Comparison of ENCODE assay signal across 15 cellular contexts in genomic region chr17:78538033-78538776, GRCh38. TPM values are rescaled to one million over a fixed set of nuclear protein-coding genes. Genes with fewer than 3 reads are reported as not detected.
DNase-seq lines count a peak whose midpoint lies in the region; ATAC-seq and TF ChIP-seq lines count a peak whose summit lies in the region.
"Had no signal": no experiment of that assay in that cellular context is flagged by ENCODE, and none has a peak within 500 bp of the region (broad histone marks: within the 10 kb centered on the region; RNA-seq: fewer than 3 reads in every experiment).

No MANE protein-coding gene starts in this region.

- no peak for TF ChIP-seq CTCF in NB4 (IDR thresholded peaks at IDR 0.05; ENCODE audit: low read depth, low read length)
- TF ChIP-seq CTCF in endodermal cell (conservative IDR thresholded peaks at IDR 0.05), result no peak
- TF ChIP-seq CTCF in gastrocnemius medialis (IDR thresholded peaks at IDR 0.05 in 4 of 5, conservative IDR thresholded peaks at IDR 0.05 in 1 of 5), result no peak

- peaks cover 32% of the 10 kb centered on the region for H3K4me1 Mint-ChIP-seq in activated CD4-positive, alpha-beta T cell treated with anti-CD3 and anti-CD28 coated beads, Interleukin-2, amount 10 ng/mL, durations not matched to agents 24 days and 14 days
- H3K4me1 Mint-ChIP-seq in endodermal cell, result peaks cover 9% of the 10 kb centered on the region
- H3K4me1 Mint-ChIP-seq in stimulated activated effector memory CD8-positive, alpha-beta T cell treated with anti-CD3 and anti-CD28 coated beads, Interleukin-12 subunit alpha, Interleukin-12 subunit beta, amount 100 ng/mL, for 72 hours, result peaks cover 28% of the 10 kb centered on the region

- DNase-seq in activated CD4-positive, alpha-beta T cell treated with anti-CD3 and anti-CD28 coated beads, Interleukin-2, amount 10 ng/mL, durations not matched to agents 24 days and 14 days, result no peak
- no peak for DNase-seq in activated CD4-positive, alpha-beta T cell treated with anti-CD3 and anti-CD28 coated beads, Interleukin-2, amount 50 U/mL, for 4 hours
- DNase-seq in NB4 (ENCODE audit: low read depth), result peak; percentile 29
- DNase-seq in endodermal cell, result peak; percentile 52
- no peak for DNase-seq in stimulated activated effector memory CD8-positive, alpha-beta T cell treated with anti-CD3 and anti-CD28 coated beads, Interleukin-12 subunit alpha, Interleukin-12 subunit beta, amount 100 ng/mL, for 72 hours (ENCODE audit: low spot score in 2 of 2)
- no peak for DNase-seq in DMS114 treated with DMSO at 0.1 percent for 48 hours (lab: John Stamatoyannopoulos, UW; ENCODE audit: unreplicated experiment)
- DNase-seq in gastrocnemius medialis, result no peak
- DNase-seq: DMS79 treated with DMSO at 0.1 percent for 48 hours; IMR-90; NCI-H1930; nephron progenitor cell; NK-92 treated with Interleukin-12 subunit alpha and Interleukin-12 subunit beta, amount 100 ng/mL, for 24 hours had no signal

- H3K27me3 ChIP-seq in endodermal cell (ENCODE audit: control insufficient read depth, insufficient read depth, low read length, poor library complexity, severe bottlenecking) (no peaks in the 10 kb centered on the region), gastrocnemius medialis (no peaks in the 10 kb centered on the region)
- H3K27me3 ChIP-seq: adrenal gland had no signal

- peak; percentile 70 for ATAC-seq in stimulated activated effector memory CD8-positive, alpha-beta T cell treated with anti-CD3 and anti-CD28 coated beads, Interleukin-12 subunit alpha, Interleukin-12 subunit beta, amount 100 ng/mL, for 72 hours
- no peak for ATAC-seq in HG02870 (IDR thresholded peaks at IDR 0.05; ENCODE audit: unreplicated experiment)
- no peak for ATAC-seq in gastrocnemius medialis

- H3K27ac Mint-ChIP-seq in activated CD4-positive, alpha-beta T cell treated with anti-CD3 and anti-CD28 coated beads, Interleukin-2, amount 10 ng/mL, durations not matched to agents 24 days and 14 days, result peak overlapping the region; percentile 10
- H3K27ac Mint-ChIP-seq in endodermal cell, result peak overlapping the region; percentile 8
- H3K27ac Mint-ChIP-seq in stimulated activated effector memory CD8-positive, alpha-beta T cell treated with anti-CD3 and anti-CD28 coated beads, Interleukin-12 subunit alpha, Interleukin-12 subunit beta, amount 100 ng/mL, for 72 hours, result peak overlapping the region; percentile 76
- H3K27ac Mint-ChIP-seq: nephron progenitor cell had no signal

- H3K9me3 ChIP-seq in endodermal cell (ENCODE audit: control insufficient read depth, low read length), result no peaks in the 10 kb centered on the region
- H3K9me3 ChIP-seq in gastrocnemius medialis, result no peaks in the 10 kb centered on the region
- H3K9me3 ChIP-seq: adrenal gland had no signal

- H3K9ac ChIP-seq in endodermal cell (ENCODE audit: extremely low read depth, low read length, poor library complexity, severe bottlenecking), result no peak overlapping the region

- H3K4me3 ChIP-seq in NB4 (ENCODE audit: low read depth, low read length) (no peak overlapping the region), endodermal cell (ENCODE audit: low read length) (no peak overlapping the region), gastrocnemius medialis (no peak overlapping the region)
- H3K4me3 ChIP-seq: adrenal gland had no signal

- in situ Hi-C loops in gastrocnemius medialis (cut with MboI; ENCODE audit: low sequenced_read_pairs in 4 of 4), result no loop called here

- WGBS in endodermal cell (ENCODE audit: insufficient coverage in 1 of 2, insufficient read length in 1 of 2), 2 experiments, result 84 to 90% methylated on average over 5 to 10 of the region's 10 CpGs

- no peak for TF ChIP-seq POLR2A in NB4 (IDR thresholded peaks at IDR 0.05; ENCODE audit: extremely low read depth, insufficient read length)
- TF ChIP-seq POLR2A in gastrocnemius medialis (IDR thresholded peaks at IDR 0.05), result no peak

- intact Hi-C loops in activated CD4-positive, alpha-beta T cell treated with anti-CD3 and anti-CD28 coated beads, Interleukin-2, amount 10 ng/mL, durations not matched to agents 24 days and 14 days (cut with micrococcal nuclease), result no loop called here
- intact Hi-C loops in gastrocnemius medialis (cut with DNase I; ENCODE audit: low total_unique reads), result no loop called here

- H3K4me1 ChIP-seq in endodermal cell (ENCODE audit: control insufficient read depth, insufficient read depth, low read length), result peaks cover 7% of the 10 kb centered on the region
- no peaks in the 10 kb centered on the region for H3K4me1 ChIP-seq in gastrocnemius medialis
- H3K4me1 ChIP-seq: adrenal gland had no signal

- no peaks in the 10 kb centered on the region for H3K36me3 Mint-ChIP-seq in activated CD4-positive, alpha-beta T cell treated with anti-CD3 and anti-CD28 coated beads, Interleukin-2, amount 10 ng/mL, durations not matched to agents 24 days and 14 days (ENCODE audit: low read depth)
- H3K36me3 Mint-ChIP-seq in endodermal cell (ENCODE audit: low read depth), result no peaks in the 10 kb centered on the region
- peaks cover 5% of the 10 kb centered on the region for H3K36me3 Mint-ChIP-seq in stimulated activated effector memory CD8-positive, alpha-beta T cell treated with anti-CD3 and anti-CD28 coated beads, Interleukin-12 subunit alpha, Interleukin-12 subunit beta, amount 100 ng/mL, for 72 hours

- H3K36me3 ChIP-seq in endodermal cell (ENCODE audit: control insufficient read depth, insufficient read depth, low read length) (no peaks in the 10 kb centered on the region), gastrocnemius medialis (no peaks in the 10 kb centered on the region)
- H3K36me3 ChIP-seq: adrenal gland had no signal

- H3K27ac ChIP-seq in endodermal cell (ENCODE audit: low read depth, low read length), result no peak overlapping the region
- no peak overlapping the region for H3K27ac ChIP-seq in gastrocnemius medialis
- H3K27ac ChIP-seq: adrenal gland had no signal

- no peak overlapping the region for H3K4me3 Mint-ChIP-seq in activated CD4-positive, alpha-beta T cell treated with anti-CD3 and anti-CD28 coated beads, Interleukin-2, amount 10 ng/mL, durations not matched to agents 24 days and 14 days
- H3K4me3 Mint-ChIP-seq in endodermal cell, result no peak overlapping the region
- H3K4me3 Mint-ChIP-seq in stimulated activated effector memory CD8-positive, alpha-beta T cell treated with anti-CD3 and anti-CD28 coated beads, Interleukin-12 subunit alpha, Interleukin-12 subunit beta, amount 100 ng/mL, for 72 hours, result no peak overlapping the region
- H3K4me3 Mint-ChIP-seq: nephron progenitor cell had no signal

- peaks cover 3% of the 10 kb centered on the region for H3K9me3 Mint-ChIP-seq in activated CD4-positive, alpha-beta T cell treated with anti-CD3 and anti-CD28 coated beads, Interleukin-2, amount 10 ng/mL, durations not matched to agents 24 days and 14 days
- H3K9me3 Mint-ChIP-seq in endodermal cell, result no peaks in the 10 kb centered on the region
- H3K9me3 Mint-ChIP-seq in stimulated activated effector memory CD8-positive, alpha-beta T cell treated with anti-CD3 and anti-CD28 coated beads, Interleukin-12 subunit alpha, Interleukin-12 subunit beta, amount 100 ng/mL, for 72 hours, result no peaks in the 10 kb centered on the region
- H3K9me3 Mint-ChIP-seq: nephron progenitor cell had no signal

- H3K27me3 Mint-ChIP-seq in activated CD4-positive, alpha-beta T cell treated with anti-CD3 and anti-CD28 coated beads, Interleukin-2, amount 10 ng/mL, durations not matched to agents 24 days and 14 days, result peaks cover 1% of the 10 kb centered on the region
- H3K27me3 Mint-ChIP-seq in endodermal cell (ENCODE audit: insufficient read depth), result no peaks in the 10 kb centered on the region

RNA-seq across cellular contexts. Expression of gene DNAH17, which starts 39.0 kb away (rescaled TPM):
- total RNA-seq in activated CD4-positive, alpha-beta T cell treated with anti-CD3 and anti-CD28 coated beads, Interleukin-2, amount 10 ng/mL, durations not matched to agents 24 days and 14 days, result 0.02 TPM in 2 replicates
- total RNA-seq in endodermal cell (under 1 TPM; 0.13 to 0.64 TPM), gastrocnemius medialis (under 1 TPM in 1 of 4 donors, not detected in 3; 0.56 TPM)
- polyA plus RNA-seq in endodermal cell (2013, experiment 1 of 2), result not detected
- 0.12 TPM for polyA plus RNA-seq in endodermal cell (2013, experiment 2 of 2)
- total RNA-seq: glomerular endothelial cell, IMR-90 had no signal
- polyA plus RNA-seq: IMR-90 had no signal

Comparison
In these comparisons a context has a peak if more than half of its experiments do, and no peak if none do; other contexts are left out.
1. DNase-seq: peak in NB4 (single experiment) and endodermal cell (single experiment); none in activated CD4-positive, alpha-beta T cell treated with anti-CD3 and anti-CD28 coated beads, Interleukin-2, amount 10 ng/mL, durations not matched to agents 24 days and 14 days (single experiment), activated CD4-positive, alpha-beta T cell treated with anti-CD3 and anti-CD28 coated beads, Interleukin-2, amount 50 U/mL, for 4 hours (0 of 2), stimulated activated effector memory CD8-positive, alpha-beta T cell treated with anti-CD3 and anti-CD28 coated beads, Interleukin-12 subunit alpha, Interleukin-12 subunit beta, amount 100 ng/mL, for 72 hours (0 of 2), DMS114 treated with DMSO at 0.1 percent for 48 hours (single experiment) and gastrocnemius medialis (0 of 2).
2. H3K27ac Mint-ChIP-seq: peak in every context shown above with its lines; median percentile 76 in stimulated activated effector memory CD8-positive, alpha-beta T cell treated with anti-CD3 and anti-CD28 coated beads, Interleukin-12 subunit alpha, Interleukin-12 subunit beta, amount 100 ng/mL, for 72 hours; 10 in activated CD4-positive, alpha-beta T cell treated with anti-CD3 and anti-CD28 coated beads, Interleukin-2, amount 10 ng/mL, durations not matched to agents 24 days and 14 days; 8 in endodermal cell.